Comparison of ENCODE assay signal across 19 cellular contexts in genomic region chr2:149686136-149686535, GRCh38.
"Had no signal": no experiment of that assay in that cellular context is flagged by ENCODE, and none has a peak within 500 bp of the region (broad histone marks: within the 10 kb centered on the region; RNA-seq: fewer than 3 reads in every experiment).

No MANE protein-coding gene starts in this region.

- H3K27ac ChIP-seq: SJSA1 had no signal

- FAIRE-seq: RCC 7860 had no signal

- H3K9me3 ChIP-seq: SJSA1 had no signal

- H3K36me3 ChIP-seq: SJSA1 had no signal

- DNase-seq: KBM-7, MV-4-11, NCI-H1048, NCI-H1105, NCI-H1417, NCI-H1436 treated with DMSO at 0.1 percent for 48 hours, NCI-H187, NCI-H2029, NCI-H2081 treated with DMSO at 0.1 percent for 48 hours, NCI-H2171, NCI-H226, NCI-H510A, NCI-H524 treated with DMSO at 0.1 percent for 48 hours, NCI-H774, Right ventricle myocardium superior, RPMI8226, SIG-M5 had no signal

- H3K27me3 ChIP-seq: SJSA1 had no signal

- H3K4me3 ChIP-seq: SJSA1 had no signal

- H3K4me1 ChIP-seq: SJSA1 had no signal
